In the genomic region with DNA sequence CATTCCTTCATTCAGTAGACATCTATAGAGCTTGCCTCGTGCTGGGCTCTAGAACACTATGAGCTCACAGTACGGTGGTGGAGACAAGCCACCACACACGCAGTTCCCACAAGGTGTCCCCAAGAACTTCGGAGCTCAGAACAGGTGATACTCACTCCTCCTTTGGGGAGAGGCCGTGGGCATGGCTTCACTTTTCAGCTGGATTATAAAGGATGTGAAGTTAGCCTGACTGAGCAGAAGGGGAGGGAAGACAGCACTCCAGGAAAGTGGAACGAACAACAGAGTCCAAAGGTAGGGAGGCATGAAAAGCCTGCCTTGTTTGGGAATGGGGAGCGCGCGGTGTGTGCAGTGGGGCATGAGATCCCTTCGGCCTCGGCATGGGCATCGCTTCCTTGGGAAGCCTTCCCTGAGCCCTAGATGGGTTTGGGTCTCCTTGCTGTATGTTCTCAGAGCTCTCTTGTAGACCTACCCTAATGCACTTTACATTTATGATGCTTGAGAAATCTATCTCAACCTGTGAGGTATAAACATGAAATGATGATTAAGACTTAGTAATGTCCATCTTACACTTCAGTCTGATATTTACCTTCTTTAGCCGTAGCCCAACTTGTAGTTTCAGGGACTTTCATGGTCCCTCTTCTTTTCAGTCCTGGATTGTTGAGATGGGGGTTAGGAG, we compare ENCODE assay signal across 8 cellular contexts. TPM values are rescaled to one million over a fixed set of nuclear protein-coding genes. Genes with fewer than 3 reads are reported as not detected.
DNase-seq lines count a peak whose midpoint lies in the region; ATAC-seq and TF ChIP-seq lines count a peak whose summit lies in the region.

No MANE protein-coding gene starts in this region.

- peaks cover 41% of the 10 kb centered on the region for H3K4me1 Mint-ChIP-seq in brain

- H3K27me3 ChIP-seq in left lung: no peaks in the 10 kb centered on the region
- no peaks in the 10 kb centered on the region for H3K27me3 ChIP-seq in thoracic aorta (replicated peaks; ENCODE audit: insufficient read depth)

- peaks cover 27% of the 10 kb centered on the region for H3K27me3 Mint-ChIP-seq in brain

- H3K4me1 ChIP-seq in left lung (peaks cover 24 to 38% of the 10 kb centered on the region in 2 donors), thoracic aorta (ENCODE audit: control insufficient read depth in 1 of 2, low read depth in 2 of 2) (peaks cover 1 to 24% of the 10 kb centered on the region in 2 donors)

- H3K9me3 Mint-ChIP-seq in brain: peaks cover 0 to 4% (median 0%) of the 10 kb centered on the region in 5 experiments

- H3K36me3 Mint-ChIP-seq in brain: peaks cover 18% of the 10 kb centered on the region

- TF ChIP-seq CTCF in brain (conservative IDR thresholded peaks at IDR 0.05) (no peak), left lung (IDR thresholded peaks at IDR 0.05) (no peak), thoracic aorta (IDR thresholded peaks at IDR 0.05) (no peak)

- intact Hi-C loops in left lung (cut with DNase I): no loop called here

- peak in 2 of 3 experiments; percentile 34 to 54 for DNase-seq in NCI-H1417 (lab: John Stamatoyannopoulos, UW)
- no peak for DNase-seq in NCI-H1417 treated with DMSO at 0.1 percent for 48 hours (lab: John Stamatoyannopoulos, UW)
- peak; percentile 63 to 89 for DNase-seq in Kasumi-1 (lab: John Stamatoyannopoulos, UW)
- no peak for DNase-seq in left lung
- no peak for DNase-seq in thoracic aorta (ENCODE audit: low spot score)
- no peak for DNase-seq in NAMALWA (ENCODE audit: low spot score)

- H3K4me3 ChIP-seq in left lung (peak overlapping the region; percentile 97 to 100), thoracic aorta (peak overlapping the region; percentile 98)

- peak overlapping the region; percentile 95 to 97 (median 95) for H3K4me3 Mint-ChIP-seq in brain

- H3K9me3 ChIP-seq in left lung (no peaks in the 10 kb centered on the region), thoracic aorta (no peaks in the 10 kb centered on the region)

- peak overlapping the region; percentile 98 to 100 (median 99) for H3K27ac Mint-ChIP-seq in brain

- ATAC-seq in GM21737 (IDR thresholded peaks at IDR 0.05; ENCODE audit: unreplicated experiment) (peak; percentile 16), left lung (peak; percentile 6), thoracic aorta (ENCODE audit: insufficient number of reproducible peaks, low FRiP score, low read depth) (peak; percentile 41)

- peak overlapping the region; percentile 94 for H3K27ac ChIP-seq in left lung
- peak overlapping the region; percentile 57 to 94 for H3K27ac ChIP-seq in thoracic aorta

- H3K36me3 ChIP-seq in left lung: no peaks in the 10 kb centered on the region
- no peaks in the 10 kb centered on the region for H3K36me3 ChIP-seq in thoracic aorta

RNA-seq across cellular contexts. Expression of a gene that starts 0.9 kb away (rescaled TPM):
- polyA plus RNA-seq in brain (ENCODE audit: insufficient read depth, low read depth, low replicate concordance): 29.0 TPM
- 10 to 100 TPM; 72.6 to 87.0 TPM for total RNA-seq in left lung
- 100 to 1,000 TPM; 131 to 241 TPM for total RNA-seq in thoracic aorta

RNA-seq across cellular contexts. Expression of a gene that starts 24.5 kb away (rescaled TPM):
- polyA plus RNA-seq in brain (ENCODE audit: insufficient read depth, low read depth, low replicate concordance): 14.2 TPM
- 1 to 10 TPM; 2.2 to 2.3 TPM for total RNA-seq in left lung
- total RNA-seq in thoracic aorta: 1 to 10 TPM; 1.1 to 1.2 TPM

RNA-seq across cellular contexts. Expression of a gene that starts 35.9 kb away (rescaled TPM):
- polyA plus RNA-seq in brain (ENCODE audit: insufficient read depth, low read depth, low replicate concordance): 25.6 TPM
- total RNA-seq in left lung (10 to 100 TPM; 30.7 to 31.7 TPM), thoracic aorta (10 to 100 TPM; 16.3 to 19.9 TPM)

RNA-seq across cellular contexts. Expression of a gene that starts 43.2 kb away (rescaled TPM):
- polyA plus RNA-seq in brain (ENCODE audit: insufficient read depth, low read depth, low replicate concordance): not detected
- total RNA-seq in left lung (not detected), thoracic aorta (not detected)

Comparison
In these comparisons a context has a peak if more than half of its experiments do, and no peak if none do; other contexts are left out.
1. DNase-seq: peak in NCI-H1417 (2 of 3) and Kasumi-1 (2 of 2); none in NCI-H1417 treated with DMSO at 0.1 percent for 48 hours (single experiment), left lung (0 of 2), thoracic aorta (single experiment) and NAMALWA (single experiment).
2. Peak in every context shown above with its lines, with median percentiles within 50 percentile points of each other: ATAC-seq.